Comparison of ENCODE assay signal across 8 cellular contexts in genomic region chr16:27400751-27401620, GRCh38. TPM values are rescaled to one million over a fixed set of nuclear protein-coding genes. Genes with fewer than 3 reads are reported as not detected.
DNase-seq lines count a peak whose midpoint lies in the region; TF ChIP-seq lines count a peak whose summit lies in the region.
"Had no signal": no experiment of that assay in that cellular context is flagged by ENCODE, and none has a peak within 500 bp of the region (broad histone marks: within the 10 kb centered on the region; RNA-seq: fewer than 3 reads in every experiment).

No MANE protein-coding gene starts in this region.

- peak overlapping the region; percentile 50 for H3K4me3 ChIP-seq in osteoblast (ENCODE audit: insufficient read depth, low read length)

- peaks cover 27% of the 10 kb centered on the region for H3K4me1 ChIP-seq in osteoblast (ENCODE audit: insufficient read depth, low read length)

- H3K4me2 ChIP-seq in osteoblast (ENCODE audit: insufficient read depth, low read length): peak overlapping the region; percentile 80

- H3K27me3 ChIP-seq in osteoblast (ENCODE audit: insufficient read depth, low read length): no peaks in the 10 kb centered on the region

- no peaks in the 10 kb centered on the region for H3K9me3 ChIP-seq in osteoblast (ENCODE audit: low read depth, low read length)

- H3K79me2 ChIP-seq in osteoblast (ENCODE audit: insufficient read depth, low read length): no peaks in the 10 kb centered on the region

- peak overlapping the region; percentile 43 for H3K27ac ChIP-seq in osteoblast (ENCODE audit: low read depth, low read length)

- H4K20me1 ChIP-seq in osteoblast (ENCODE audit: insufficient read depth, low read length): no peaks in the 10 kb centered on the region

- no peaks in the 10 kb centered on the region for H3K36me3 ChIP-seq in osteoblast (ENCODE audit: insufficient read depth, low read length)

- TF ChIP-seq CTCF in osteoblast (IDR thresholded peaks at IDR 0.05; ENCODE audit: extremely low read depth, low read depth, low read length): no peak

- peak; percentile 22 for DNase-seq in EL
- peak; percentile 66 for DNase-seq in M059J (ENCODE audit: low read depth)
- DNase-seq in astrocyte of the hippocampus (ENCODE audit: low read depth, low spot score): peak; percentile 76
- peak; percentile 87 for DNase-seq in osteoblast (ENCODE audit: insufficient read length, low spot score, missing footprints)
- DNase-seq in NCI-H510A (lab: John Stamatoyannopoulos, UW): no peak
- DNase-seq in HK-2 (ENCODE audit: unreplicated experiment): no peak
- no peak for DNase-seq in OCI-M2 (lab: John Stamatoyannopoulos, UW; ENCODE audit: unreplicated experiment)
- DNase-seq: NCI-H1436 had no signal

- peak overlapping the region; percentile 80 for H2AFZ ChIP-seq in osteoblast (ENCODE audit: low read length)

RNA-seq across cellular contexts. Expression of gene IL21R, which starts 1.0 kb away (rescaled TPM):
- total RNA-seq in M059J (2014; rRNA removed; shearing (Covaris generic)): 0.15 TPM in 2 replicates
- 10.1 and 13.8 TPM in 2 replicates for total RNA-seq in osteoblast

Comparison
In these comparisons a context has a peak if more than half of its experiments do, and no peak if none do; other contexts are left out.
1. DNase-seq: peak in EL (single experiment), M059J (single experiment), astrocyte of the hippocampus (single experiment) and osteoblast (single experiment); none in NCI-H510A (single experiment), HK-2 (single experiment) and OCI-M2 (single experiment).